ENCODE assay signal across 7 cellular contexts in genomic region chr10:47555334-47555733, GRCh38. TPM values are rescaled to one million over a fixed set of nuclear protein-coding genes. Genes with fewer than 3 reads are reported as not detected.
DNase-seq lines count a peak whose midpoint lies in the region; ATAC-seq and TF ChIP-seq lines count a peak whose summit lies in the region.
"Not testable (repeated sequence)": the region's sequence is repeated elsewhere in the genome, so short reads cannot be mapped to it uniquely, and the experiment has no call there.

No MANE protein-coding gene starts in this region.

- CTCF ChIA-PET in Calu3 (lab: Charles Lee) = not testable (repeated sequence)

- not testable (repeated sequence) for H3K4me3 Mint-ChIP-seq in Calu3 (ENCODE audit: low read depth, unreplicated experiment)
- H3K4me3 Mint-ChIP-seq in activated CD4-positive, alpha-beta T cell treated with anti-CD3 and anti-CD28 coated beads, Interleukin-2, amount 10 ng/mL, durations not matched to agents 24 days and 14 days = peak overlapping the region; percentile 44
- H3K4me3 Mint-ChIP-seq in brain (peak overlapping the region in 3 of 5 experiments; percentile 63 to 79 (median 68)), osteocyte (ENCODE audit: unreplicated experiment) (peak overlapping the region; percentile 29)
- H3K4me3 Mint-ChIP-seq in natural killer cell treated with Interleukin-12 subunit alpha and Interleukin-12 subunit beta and Interleukin-15 and Interleukin-18, amount 100 ng/mL, for 72 hours = peak overlapping the region; percentile 30

- not testable (repeated sequence) for DNase-seq in Calu3; activated CD4-positive, alpha-beta T cell treated with anti-CD3 and anti-CD28 coated beads, Interleukin-2, amount 10 ng/mL, durations not matched to agents 24 days and 14 days; left colon; right lobe of liver; natural killer cell treated with Interleukin-12 subunit alpha and Interleukin-12 subunit beta and Interleukin-15 and Interleukin-18, amount 100 ng/mL, for 72 hours (ENCODE audit: low spot score); osteocyte (ENCODE audit: extremely low spot score, unreplicated experiment)

- not testable (repeated sequence) for H3K4me3 ChIP-seq in right lobe of liver

- peaks cover 36% of the 10 kb centered on the region for H3K4me1 Mint-ChIP-seq in Calu3 (ENCODE audit: low read depth, unreplicated experiment)
- not testable (repeated sequence) for H3K4me1 Mint-ChIP-seq in activated CD4-positive, alpha-beta T cell treated with anti-CD3 and anti-CD28 coated beads, Interleukin-2, amount 10 ng/mL, durations not matched to agents 24 days and 14 days; brain; natural killer cell treated with Interleukin-12 subunit alpha and Interleukin-12 subunit beta and Interleukin-15 and Interleukin-18, amount 100 ng/mL, for 72 hours (ENCODE audit: low read depth in 2 of 2)
- peaks cover 28% of the 10 kb centered on the region for H3K4me1 Mint-ChIP-seq in osteocyte (ENCODE audit: unreplicated experiment)

- H3K4me1 ChIP-seq in right lobe of liver = peaks cover 0 to 14% (median 0%) of the 10 kb centered on the region in 4 donors

- H3K27me3 Mint-ChIP-seq in Calu3 (ENCODE audit: unreplicated experiment); natural killer cell treated with Interleukin-12 subunit alpha and Interleukin-12 subunit beta and Interleukin-15 and Interleukin-18, amount 100 ng/mL, for 72 hours; osteocyte (ENCODE audit: unreplicated experiment): not testable (repeated sequence)
- H3K27me3 Mint-ChIP-seq in activated CD4-positive, alpha-beta T cell treated with anti-CD3 and anti-CD28 coated beads, Interleukin-2, amount 10 ng/mL, durations not matched to agents 24 days and 14 days = peaks cover 21% of the 10 kb centered on the region
- peaks cover 10% of the 10 kb centered on the region for H3K27me3 Mint-ChIP-seq in brain

- peaks cover 11% of the 10 kb centered on the region for H3K36me3 Mint-ChIP-seq in Calu3 (ENCODE audit: insufficient read depth, unreplicated experiment)
- H3K36me3 Mint-ChIP-seq in activated CD4-positive, alpha-beta T cell treated with anti-CD3 and anti-CD28 coated beads, Interleukin-2, amount 10 ng/mL, durations not matched to agents 24 days and 14 days (ENCODE audit: low read depth); brain; natural killer cell treated with Interleukin-12 subunit alpha and Interleukin-12 subunit beta and Interleukin-15 and Interleukin-18, amount 100 ng/mL, for 72 hours; osteocyte (ENCODE audit: unreplicated experiment): not testable (repeated sequence)

- not testable (repeated sequence) for BruUV-seq in Calu3 (replicated peaks; lab: Mats Ljungman, UMichigan)

- not testable (repeated sequence) for H3K9me3 ChIP-seq in right lobe of liver

- not testable (repeated sequence) for TF ChIP-seq POLR2A in right lobe of liver (IDR thresholded peaks at IDR 0.05)

- H3K27ac Mint-ChIP-seq in Calu3 (ENCODE audit: unreplicated experiment) = peak overlapping the region; percentile 36
- not testable (repeated sequence) for H3K27ac Mint-ChIP-seq in activated CD4-positive, alpha-beta T cell treated with anti-CD3 and anti-CD28 coated beads, Interleukin-2, amount 10 ng/mL, durations not matched to agents 24 days and 14 days; brain; natural killer cell treated with Interleukin-12 subunit alpha and Interleukin-12 subunit beta and Interleukin-15 and Interleukin-18, amount 100 ng/mL, for 72 hours; osteocyte (ENCODE audit: unreplicated experiment)

- peak overlapping the region; percentile 31 to 76 (median 33) for H3K27ac ChIP-seq in right lobe of liver

- peak; percentile 18 for ATAC-seq in left colon
- peak; percentile 54 to 74 (median 62) for ATAC-seq in right lobe of liver
- ATAC-seq in natural killer cell treated with Interleukin-12 subunit alpha and Interleukin-12 subunit beta and Interleukin-15 and Interleukin-18, amount 100 ng/mL, for 72 hours = not testable (repeated sequence)

- H3K36me3 ChIP-seq in right lobe of liver = not testable (repeated sequence)

- intact Hi-C loops in Calu3 (cut with micrococcal nuclease; ENCODE audit: unreplicated experiment); activated CD4-positive, alpha-beta T cell treated with anti-CD3 and anti-CD28 coated beads, Interleukin-2, amount 10 ng/mL, durations not matched to agents 24 days and 14 days (cut with micrococcal nuclease); left colon (cut with DNase I, micrococcal nuclease); right lobe of liver (cut with DNase I): not testable (repeated sequence)

- 23% methylated on average over 2 of the region's 2 CpGs for WGBS in right lobe of liver (ENCODE audit: insufficient coverage, low coverage, low lambda C conversion rate, missing lambda C conversion rate)

- not testable (repeated sequence) for TF ChIP-seq CTCF in Calu3 (IDR thresholded peaks at IDR 0.05; ENCODE audit: unreplicated experiment); brain (conservative IDR thresholded peaks at IDR 0.05); right lobe of liver (IDR thresholded peaks at IDR 0.05); osteocyte (IDR thresholded peaks at IDR 0.05)

- H3K27me3 ChIP-seq in right lobe of liver = not testable (repeated sequence)

- not testable (repeated sequence) for H3K9me3 Mint-ChIP-seq in Calu3 (ENCODE audit: low read depth, unreplicated experiment); activated CD4-positive, alpha-beta T cell treated with anti-CD3 and anti-CD28 coated beads, Interleukin-2, amount 10 ng/mL, durations not matched to agents 24 days and 14 days; brain; natural killer cell treated with Interleukin-12 subunit alpha and Interleukin-12 subunit beta and Interleukin-15 and Interleukin-18, amount 100 ng/mL, for 72 hours; osteocyte (ENCODE audit: unreplicated experiment)

RNA-seq across cellular contexts. Expression of gene AGAP9, which starts 31.9 kb away (rescaled TPM):
- total RNA-seq in Calu3 (2022) (17.6 and 19.3 TPM in 2 replicates), left colon (1 to 10 TPM; 5.2 to 7.5 TPM), right lobe of liver (10 to 100 TPM in 2 of 6 experiments, 1 to 10 TPM in 4; 6.1 to 13.3 (median 8.7) TPM), osteocyte (12.9 and 13.1 TPM in 2 replicates)
- total RNA-seq in activated CD4-positive, alpha-beta T cell treated with anti-CD3 and anti-CD28 coated beads, Interleukin-2, amount 10 ng/mL, durations not matched to agents 24 days and 14 days = 8.6 and 9.8 TPM in 2 replicates
- polyA plus RNA-seq in brain (ENCODE audit: insufficient read depth, low read depth, low replicate concordance) = 0.46 TPM
- 1 to 10 TPM; 5.1 to 5.3 TPM for total RNA-seq in natural killer cell treated with Interleukin-12 subunit alpha and Interleukin-12 subunit beta and Interleukin-15 and Interleukin-18, amount 100 ng/mL, for 72 hours
